In genomic region chr4:76752911-76753494, GRCh38 we compare ENCODE assay signal across 10 cellular contexts.
DNase-seq lines count a peak whose midpoint lies in the region; ATAC-seq, FAIRE-seq and TF ChIP-seq lines count a peak whose summit lies in the region.
"Had no signal": no experiment of that assay in that cellular context is flagged by ENCODE, and none has a peak within 500 bp of the region (broad histone marks: within the 10 kb centered on the region; RNA-seq: fewer than 3 reads in every experiment).

No MANE protein-coding gene starts in this region.

- no peaks in the 10 kb centered on the region for H3K27me3 ChIP-seq in bronchial epithelial cell (ENCODE audit: control insufficient read depth, insufficient read depth, low read length)

- H3K4me3 ChIP-seq in AG04449 (ENCODE audit: low read depth, low read length) (peak overlapping the region; percentile 24), bronchial epithelial cell (ENCODE audit: low read depth, low read length) (no peak overlapping the region)

- peak; percentile 82 for FAIRE-seq in bronchial epithelial cell (lab: Jason Lieb, UNC)

- no peak for TF ChIP-seq CTCF in AG04449 (IDR thresholded peaks at IDR 0.05; ENCODE audit: insufficient read depth, low read length, missing control alignments)
- no peak for TF ChIP-seq CTCF in bronchial epithelial cell (IDR thresholded peaks at IDR 0.05; ENCODE audit: insufficient read depth, low read length, severe bottlenecking)
- TF ChIP-seq CTCF in GM10248 (IDR thresholded peaks at IDR 0.05; ENCODE audit: control extremely low read depth, extremely low read depth, low read depth, missing control alignments) = no peak

- DNase-seq in AG04449 (ENCODE audit: low read depth, low spot score) (peak; percentile 98), HK-2 (ENCODE audit: unreplicated experiment) (peak; percentile 57), bronchial epithelial cell (ENCODE audit: low read depth) (peak; percentile 93), left kidney (ENCODE audit: low read depth, low spot score) (peak; percentile 49), GM10248 (ENCODE audit: extremely low spot score) (no peak), 8988T (no peak)
- DNase-seq: head of caudate nucleus had no signal

- CTCF ChIA-PET in AG04449 (lab: Yijun Ruan, JAX) (interaction anchor here (0.6 to 1.4 kb wide), 7 partner anchors 9 to 299 kb away, joined by 3 to 8 read pairs (median 3); no protein-coding TSS in a partner anchor), GM10248 (lab: Yijun Ruan, JAX) (interaction anchor here (1.1 to 1.2 kb wide), 3 partner anchors 248 to 322 kb away, joined by 3 to 4 read pairs (median 3); no protein-coding TSS in a partner anchor)

- POLR2A ChIA-PET in AG04449 (lab: Yijun Ruan, JAX) (interaction anchor here (0.6 to 1.9 kb wide), 11 partner anchors 10 to 554 kb away, joined by 3 to 16 read pairs (median 4); partner anchors contain the start of gene SEPTIN11), GM10248 (lab: Yijun Ruan, JAX) (no interaction called here)

- no peak for ATAC-seq in GM19035 (IDR thresholded peaks at IDR 0.05; ENCODE audit: unreplicated experiment)
- ATAC-seq in HG02938 (IDR thresholded peaks at IDR 0.05; ENCODE audit: unreplicated experiment) = no peak
- ATAC-seq: activated CD4-positive, CD25-positive, alpha-beta regulatory T cell treated with anti-CD3 and anti-CD28 coated beads, Interleukin-2, amount 50 U/mL, for 24 hours had no signal

- H3K36me3 ChIP-seq in bronchial epithelial cell (ENCODE audit: control insufficient read depth, insufficient read depth, low read length) = peaks cover 3% of the 10 kb centered on the region

Comparison
In these comparisons a context has a peak if more than half of its experiments do, and no peak if none do; other contexts are left out.
1. DNase-seq: peak in AG04449 (single experiment), HK-2 (single experiment), bronchial epithelial cell (single experiment) and left kidney (single experiment); none in GM10248 (single experiment) and 8988T (single experiment).